ENCODE assay signal across 9 cellular contexts in genomic region chrX:129925305-129926092, GRCh38. TPM values are rescaled to one million over a fixed set of nuclear protein-coding genes. Genes with fewer than 3 reads are reported as not detected.
DNase-seq lines count a peak whose midpoint lies in the region; ATAC-seq and TF ChIP-seq lines count a peak whose summit lies in the region.
"Had no signal": no experiment of that assay in that cellular context is flagged by ENCODE, and none has a peak within 500 bp of the region (broad histone marks: within the 10 kb centered on the region; RNA-seq: fewer than 3 reads in every experiment).

No MANE protein-coding gene starts in this region.

- H3K4me2 ChIP-seq in SU-DHL-6 (ENCODE audit: low read depth, low read length, poor library complexity, severe bottlenecking), result no peak overlapping the region

- 28 to 33% methylated on average over 12 to 13 of the region's 15 CpGs for WGBS in heart right ventricle, 2 donors

- intact Hi-C loops in heart right ventricle (cut with DNase I), result loop anchor here (1.0 to 10.0 kb wide), 11 partner anchors 59 to 321 kb away; partner anchors contain the start of gene BCORL1 (in 1 of the 10)

- H3K9ac ChIP-seq in SU-DHL-6 (ENCODE audit: low read length), result no peak overlapping the region

- H3K36me3 ChIP-seq in SU-DHL-6 (ENCODE audit: low read length) (peaks cover 4% of the 10 kb centered on the region; the same call in 1 of the 2 replicates), heart right ventricle (peaks cover 0 to 74% (median 13%) of the 10 kb centered on the region in 9 donors)

- peak; percentile 71 to 88 (median 82) for ATAC-seq in heart right ventricle

- peaks cover 11% of the 10 kb centered on the region; the same call in 1 of the 2 replicates for H3F3A ChIP-seq in SU-DHL-6 (ENCODE audit: insufficient read depth)

- no peaks in the 10 kb centered on the region for H3K27me3 ChIP-seq in SU-DHL-6 (ENCODE audit: low read length)
- H3K27me3 ChIP-seq in heart right ventricle, result no peaks in the 10 kb centered on the region

- no peaks in the 10 kb centered on the region for H3K9me2 ChIP-seq in SU-DHL-6 (replicated peaks; ENCODE audit: insufficient read depth, low read length)

- no peak overlapping the region for H2AFZ ChIP-seq in SU-DHL-6 (ENCODE audit: low read depth, low read length, severe bottlenecking)

- H3K9me3 ChIP-seq in SU-DHL-6 (ENCODE audit: insufficient read depth, low read length), result no peaks in the 10 kb centered on the region
- no peaks in the 10 kb centered on the region for H3K9me3 ChIP-seq in heart right ventricle

- no peaks in the 10 kb centered on the region for H3K4me1 ChIP-seq in heart right ventricle

- TF ChIP-seq CTCF in LNCAP (IDR thresholded peaks at IDR 0.05), result peak; percentile 57
- peak; percentile 39 for TF ChIP-seq CTCF in SU-DHL-6 (IDR thresholded peaks at IDR 0.05; ENCODE audit: insufficient read depth, low read length, poor library complexity, severe bottlenecking)
- peak; percentile 44 to 73 (median 67) for TF ChIP-seq CTCF in heart right ventricle (IDR thresholded peaks at IDR 0.05)

- no peaks in the 10 kb centered on the region for H4K20me1 ChIP-seq in SU-DHL-6 (ENCODE audit: low read depth, low read length)

- H3K79me2 ChIP-seq in SU-DHL-6 (ENCODE audit: insufficient read depth, low read length), result no peaks in the 10 kb centered on the region

- peak; percentile 47 for DNase-seq in SIG-M5 treated with dmso at 0.1 percent for 504 hours (lab: John Stamatoyannopoulos, UW; ENCODE audit: unreplicated experiment)
- no peak for DNase-seq in SIG-M5 (lab: John Stamatoyannopoulos, UW)
- DNase-seq in activated naive CD8-positive, alpha-beta T cell treated with anti-CD3 and anti-CD28 coated beads, Interleukin-2, amount 50 U/mL, for 16 hours (ENCODE audit: low read depth, low spot score), result peak; percentile 23
- peak; percentile 40 to 74 for DNase-seq in heart right ventricle
- DNase-seq in retina, result peak; percentile 58
- DNase-seq in HPDE6-E6E7 (ENCODE audit: extremely low spot score), result no peak

- no peak overlapping the region for H3K4me3 ChIP-seq in SU-DHL-6 (ENCODE audit: insufficient read depth, low read length, poor library complexity, severe bottlenecking)
- no peak overlapping the region for H3K4me3 ChIP-seq in heart right ventricle
- H3K4me3 ChIP-seq: skin epidermis had no signal

- no peak overlapping the region for H3K27ac ChIP-seq in SU-DHL-6 (ENCODE audit: low read depth, low read length)
- H3K27ac ChIP-seq in heart right ventricle, result no peak overlapping the region
- H3K27ac ChIP-seq: skin epidermis had no signal

RNA-seq across cellular contexts. Expression of gene UTP14A, which starts 19.5 kb away (rescaled TPM):
- 10 to 100 TPM in 2 of 10 donors, 1 to 10 TPM in 8; 7.4 to 12.6 (median 9.6) TPM for total RNA-seq in heart right ventricle
- polyA plus RNA-seq in heart right ventricle, result 10 to 100 TPM in 1 of 2 donors, 1 to 10 TPM in 1; 6.7 to 10.2 TPM

RNA-seq across cellular contexts. Expression of gene BCORL1, which starts 56.9 kb away (rescaled TPM):
- total RNA-seq in heart right ventricle, result 10 to 100 TPM in 1 of 10 donors, 1 to 10 TPM in 9; 4.9 to 12.8 (median 8.3) TPM
- 1 to 10 TPM; 2.1 to 3.1 TPM for polyA plus RNA-seq in heart right ventricle

Comparison
In these comparisons a context has a peak if more than half of its experiments do, and no peak if none do; other contexts are left out.
1. DNase-seq: peak in SIG-M5 treated with dmso at 0.1 percent for 504 hours (single experiment), activated naive CD8-positive, alpha-beta T cell treated with anti-CD3 and anti-CD28 coated beads, Interleukin-2, amount 50 U/mL, for 16 hours (single experiment), heart right ventricle (2 of 2) and retina (single experiment); none in SIG-M5 (single experiment) and HPDE6-E6E7 (single experiment).
2. Peak in every context shown above with its lines, with median percentiles within 50 percentile points of each other: CTCF ChIP-seq.